ENCODE assay signal across 11 cellular contexts in genomic region chr17:49279263-49280015, GRCh38. TPM values are rescaled to one million over a fixed set of nuclear protein-coding genes. Genes with fewer than 3 reads are reported as not detected.
"Had no signal": no experiment of that assay in that cellular context is flagged by ENCODE, and none has a peak within 500 bp of the region (broad histone marks: within the 10 kb centered on the region; RNA-seq: fewer than 3 reads in every experiment).

No MANE protein-coding gene starts in this region.

RNA-seq across cellular contexts. Expression of gene PHOSPHO1, which starts 48.9 kb away (rescaled TPM):
- total RNA-seq: activated B cell treated with CpG ODN at 0.5 μM for 24 hours; activated CD8-positive, alpha-beta T cell treated with anti-CD3 and anti-CD28 coated beads for 36 hours; activated naive CD4-positive, alpha-beta T cell treated with anti-CD3 and anti-CD28 coated beads for 36 hours; activated naive CD8-positive, alpha-beta T cell treated with anti-CD3 and anti-CD28 coated beads for 36 hours; activated T-helper 17 cell treated with anti-CD3 and anti-CD28 coated beads, Interleukin-2, amount 50 U/mL, for 72 hours; ascending aorta; cardiac muscle cell; dermis blood vessel endothelial cell; endothelial cell of umbilical vein; glomerular endothelial cell; T-helper 17 cell had no signal
